ENCODE assay signal across 22 cellular contexts in the genomic region with DNA sequence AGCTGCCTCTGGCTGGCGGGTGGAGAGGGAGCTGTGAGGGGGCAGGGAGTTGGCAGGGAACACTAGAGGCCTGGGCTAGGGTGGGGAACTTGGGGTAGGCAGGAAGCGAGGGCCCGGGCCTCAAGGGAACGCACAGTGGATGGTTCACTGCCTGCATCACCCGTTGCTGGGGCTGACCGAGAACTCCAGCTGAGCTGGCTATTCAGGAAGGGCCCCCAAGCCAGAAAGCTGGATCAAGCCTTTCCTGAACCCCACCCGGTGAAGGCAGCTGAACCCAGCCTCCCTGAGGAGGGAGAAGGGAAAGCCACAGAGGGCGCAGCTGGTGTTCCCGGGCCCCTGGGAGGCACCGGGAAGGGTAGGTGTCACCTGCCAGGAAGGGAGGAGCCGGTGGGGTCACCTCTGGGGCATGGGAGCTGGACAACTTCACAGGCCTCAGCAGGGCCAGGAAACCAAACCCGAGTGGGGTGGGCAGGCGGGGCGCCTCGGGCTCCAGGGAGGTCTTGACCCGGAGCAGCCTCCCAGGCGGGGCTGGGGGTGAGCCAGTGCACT. TPM values are rescaled to one million over a fixed set of nuclear protein-coding genes. Genes with fewer than 3 reads are reported as not detected.
DNase-seq lines count a peak whose midpoint lies in the region; ATAC-seq, FAIRE-seq and TF ChIP-seq lines count a peak whose summit lies in the region.
"Had no signal": no experiment of that assay in that cellular context is flagged by ENCODE, and none has a peak within 500 bp of the region (broad histone marks: within the 10 kb centered on the region; RNA-seq: fewer than 3 reads in every experiment).

No MANE protein-coding gene starts in this region.

- CTCF ChIA-PET in HCT116 (lab: Charles Lee) = interaction anchor here (1.7 kb wide), 1 partner anchor 12 kb away, joined by 4 read pairs; no protein-coding TSS in a partner anchor

- FAIRE-seq in pancreas (lab: Jason Lieb, UNC) = no peak
- FAIRE-seq: small intestine, TTC549 had no signal

- no TSS peak for BruUV-seq in HCT116 (replicated peaks; lab: Mats Ljungman, UMichigan)

- intact Hi-C loops in HCT116 (cut with micrococcal nuclease) (no loop called here), pancreas (cut with DNase I) (no loop called here)

- no peak for TF ChIP-seq RAD21 in HCT116 (IDR thresholded peaks at IDR 0.05; ENCODE audit: low read depth)

- DNase-seq in HCT116 (ENCODE audit: low read depth, low spot score) = no peak
- DNase-seq in caudate nucleus (lab: John Stamatoyannopoulos, UW) = peak in 2 of 61 donors; percentile 6 to 49
- DNase-seq in kidney glomerular epithelial cell (lab: John Stamatoyannopoulos, UW) = no peak
- no peak for DNase-seq in pancreas
- DNase-seq in DMS153 (lab: John Stamatoyannopoulos, UW) = no peak
- DNase-seq in amniotic stem cell (lab: John Stamatoyannopoulos, UW) = no peak
- DNase-seq: activated T-cell treated with anti-CD3 and anti-CD28 coated beads, Interleukin-2, amount 50 U/mL, for 24 hours; endodermal cell; foreskin keratinocyte; GOT3; midbrain; NCI-H2081 treated with DMSO at 0.1 percent for 48 hours; NCI-H526 treated with DMSO at 0.1 percent for 48 hours; PC-3; small intestine had no signal

- WGBS in pancreas, 2 donors = 64 to 72% methylated on average over 17 of the region's 17 CpGs

- peak overlapping the region; percentile 18 for H3K4me3 Mint-ChIP-seq in stimulated activated memory B cell treated with anti-CD40 and anti-IgM and Interleukin-4, amounts not matched to agents 10 μg/mL and 1 μg/mL and 100 μg/mL, for 72 hours
- H3K4me3 Mint-ChIP-seq: activated T-cell treated with anti-CD3 and anti-CD28 coated beads, Interleukin-2, amount 50 U/mL, for 24 hours; endodermal cell; stimulated activated naive CD8-positive, alpha-beta T cell treated with anti-CD3 and anti-CD28 coated beads, Interleukin-15, Interleukin-2, amounts not matched to agents 100 ng/mL and 50 ng/mL, for 24 hours had no signal

- peaks cover 74% of the 10 kb centered on the region for H3K27me3 Mint-ChIP-seq in stimulated activated memory B cell treated with anti-CD40 and anti-IgM and Interleukin-4, amounts not matched to agents 10 μg/mL and 1 μg/mL and 100 μg/mL, for 72 hours

- H3K9me2 ChIP-seq in HCT116 (ENCODE audit: insufficient read depth) = no peaks in the 10 kb centered on the region

- TF ChIP-seq POLR2A in HCT116 (IDR thresholded peaks at IDR 0.05; ENCODE audit: borderline replicate concordance, extremely low read depth, insufficient read depth, insufficient read length) = no peak

- peak; percentile 63 for ATAC-seq in HCT116
- no peak for ATAC-seq in stimulated activated memory B cell treated with anti-CD40 and anti-IgM and Interleukin-4, amounts not matched to agents 10 μg/mL and 1 μg/mL and 100 μg/mL, for 72 hours
- ATAC-seq in pancreas = no peak
- ATAC-seq: activated naive CD4-positive, alpha-beta T cell treated with anti-CD3 and anti-CD28 coated beads, Interleukin-2, amount 50 U/mL, for 72 hours; foreskin keratinocyte; PC-3 had no signal

- H3K4me1 Mint-ChIP-seq in stimulated activated memory B cell treated with anti-CD40 and anti-IgM and Interleukin-4, amounts not matched to agents 10 μg/mL and 1 μg/mL and 100 μg/mL, for 72 hours = peaks cover 32% of the 10 kb centered on the region

- no peaks in the 10 kb centered on the region for H3K27me3 ChIP-seq in HCT116 (ENCODE audit: insufficient read depth, low read length)
- no peaks in the 10 kb centered on the region for H3K27me3 ChIP-seq in layer of hippocampus (ENCODE audit: control insufficient read depth, insufficient read depth, low read length)
- H3K27me3 ChIP-seq in pancreas = no peaks in the 10 kb centered on the region

- no peaks in the 10 kb centered on the region for H4K20me1 ChIP-seq in HCT116 (ENCODE audit: insufficient read depth)

- H3K9me3 ChIP-seq in HCT116 (ENCODE audit: control insufficient read depth in 1 of 2, insufficient read depth in 1 of 2, low read depth in 1 of 2, low read length in 2 of 2) (no peaks in the 10 kb centered on the region), pancreas (no peaks in the 10 kb centered on the region)
- H3K9me3 ChIP-seq: breast epithelium, neutrophil had no signal

- RAD21 ChIA-PET in HCT116 (lab: Charles Lee; ENCODE audit: low non-redundant PET in 1 of 2, low total read pairs in 2 of 2, uncharacterized antibody in 2 of 2, unreplicated experiment in 2 of 2) = no interaction called here

- no peak overlapping the region for H3K9ac ChIP-seq in HCT116 (ENCODE audit: low read length)

- H3K27ac ChIP-seq in HCT116 (ENCODE audit: low read depth, low read length) (peak overlapping the region; percentile 32; the same call in 1 of the 2 replicates), caudate nucleus (ENCODE audit: low read depth, low read length) (peak overlapping the region; percentile 36), layer of hippocampus (ENCODE audit: low read depth, low read length) (peak overlapping the region; percentile 18), pancreas (no peak overlapping the region)
- H3K27ac ChIP-seq: foreskin keratinocyte, neutrophil had no signal

- H3K36me3 Mint-ChIP-seq in stimulated activated memory B cell treated with anti-CD40 and anti-IgM and Interleukin-4, amounts not matched to agents 10 μg/mL and 1 μg/mL and 100 μg/mL, for 72 hours = no peaks in the 10 kb centered on the region
- H3K36me3 Mint-ChIP-seq: activated naive CD4-positive, alpha-beta T cell treated with anti-CD3 and anti-CD28 coated beads, Interleukin-2, amount 50 U/mL, for 72 hours had no signal

- peak overlapping the region; percentile 53 for H3K4me2 ChIP-seq in HCT116 (ENCODE audit: low read length)

- no peaks in the 10 kb centered on the region; a peak in 1 of 4 replicates for H3K36me3 ChIP-seq in HCT116 (ENCODE audit: control insufficient read depth in 1 of 2, insufficient read depth in 2 of 2, low read length in 2 of 2)
- H3K36me3 ChIP-seq in pancreas = no peaks in the 10 kb centered on the region
- H3K36me3 ChIP-seq: breast epithelium, neutrophil had no signal

- H3K4me3 ChIP-seq in HCT116 (replicated peaks in 1 of 2; ENCODE audit: low read depth in 1 of 2, low read length in 2 of 2) (no peak overlapping the region), pancreas (no peak overlapping the region)
- H3K4me3 ChIP-seq: breast epithelium had no signal

- H3K9me3 Mint-ChIP-seq in stimulated activated memory B cell treated with anti-CD40 and anti-IgM and Interleukin-4, amounts not matched to agents 10 μg/mL and 1 μg/mL and 100 μg/mL, for 72 hours = no peaks in the 10 kb centered on the region
- H3K9me3 Mint-ChIP-seq: activated naive CD4-positive, alpha-beta T cell treated with anti-CD3 and anti-CD28 coated beads, Interleukin-2, amount 50 U/mL, for 72 hours; activated T-cell treated with anti-CD3 and anti-CD28 coated beads, Interleukin-2, amount 50 U/mL, for 24 hours; endodermal cell; stimulated activated naive CD8-positive, alpha-beta T cell treated with anti-CD3 and anti-CD28 coated beads, Interleukin-15, Interleukin-2, amounts not matched to agents 100 ng/mL and 50 ng/mL, for 24 hours had no signal

- H2AFZ ChIP-seq in HCT116 (ENCODE audit: low read depth, low read length, poor library complexity, severe bottlenecking) = no peak overlapping the region

- H3K4me1 ChIP-seq in HCT116 (ENCODE audit: control insufficient read depth in 1 of 2, insufficient read depth in 2 of 2, low read length in 2 of 2) (peaks cover 11 to 14% of the 10 kb centered on the region in 2 experiments), pancreas (no peaks in the 10 kb centered on the region)
- H3K4me1 ChIP-seq: breast epithelium, foreskin keratinocyte had no signal

- no peak for TF ChIP-seq CTCF in HCT116 (IDR thresholded peaks at IDR 0.05 in 2 of 3, conservative IDR thresholded peaks at IDR 0.05 in 1 of 3; ENCODE audit: borderline replicate concordance in 1 of 3, insufficient read depth in 1 of 3, low read depth in 2 of 3, low read length in 2 of 3)
- no peak for TF ChIP-seq CTCF in pancreas (IDR thresholded peaks at IDR 0.05)

- no peaks in the 10 kb centered on the region for H3K79me2 ChIP-seq in HCT116 (ENCODE audit: insufficient read depth, low read length)

- POLR2A ChIA-PET in HCT116 (lab: Charles Lee) = interaction anchor here (1.2 kb wide), 1 partner anchor 42 kb away, joined by 5 read pairs; no protein-coding TSS in a partner anchor

- H3K27ac Mint-ChIP-seq in stimulated activated memory B cell treated with anti-CD40 and anti-IgM and Interleukin-4, amounts not matched to agents 10 μg/mL and 1 μg/mL and 100 μg/mL, for 72 hours = no peak overlapping the region
- H3K27ac Mint-ChIP-seq: activated naive CD4-positive, alpha-beta T cell treated with anti-CD3 and anti-CD28 coated beads, Interleukin-2, amount 50 U/mL, for 72 hours; activated T-cell treated with anti-CD3 and anti-CD28 coated beads, Interleukin-2, amount 50 U/mL, for 24 hours; endodermal cell; stimulated activated naive CD8-positive, alpha-beta T cell treated with anti-CD3 and anti-CD28 coated beads, Interleukin-15, Interleukin-2, amounts not matched to agents 100 ng/mL and 50 ng/mL, for 24 hours had no signal

TF ChIP-seq in HCT116, 20 proteins besides CTCF, POLR2A, EP300 and RAD21 (continues in another document):
- no peak for TF ChIP-seq POLR2AphosphoS5 (IDR thresholded peaks at IDR 0.05; ENCODE audit: low read depth, low read length)
- TF ChIP-seq, protein P1, sequence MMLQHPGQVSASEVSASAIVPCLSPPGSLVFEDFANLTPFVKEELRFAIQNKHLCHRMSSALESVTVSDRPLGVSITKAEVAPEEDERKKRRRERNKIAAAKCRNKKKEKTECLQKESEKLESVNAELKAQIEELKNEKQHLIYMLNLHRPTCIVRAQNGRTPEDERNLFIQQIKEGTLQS (IDR thresholded peaks at IDR 0.05) = no peak
- no peak for TF ChIP-seq SIN3A (IDR thresholded peaks at IDR 0.05; ENCODE audit: low read depth)
- no peak for TF ChIP-seq CEBPB (IDR thresholded peaks at IDR 0.05; ENCODE audit: low read depth)
- TF ChIP-seq EZH2 (IDR thresholded peaks at IDR 0.05) = no peak
- TF ChIP-seq SP1 (IDR thresholded peaks at IDR 0.05; ENCODE audit: low read depth) = no peak

RNA-seq across cellular contexts. Expression of a gene that starts 13.9 kb away (rescaled TPM):
- total RNA-seq in HCT116 (2021; ENCODE audit: unreplicated experiment) = 43.7 TPM
- 28.5 and 34.2 TPM in 2 replicates for polyA plus RNA-seq in HCT116 (2012)
- 10 to 100 TPM in 1 of 6 donors, 1 to 10 TPM in 5; 3.5 to 12.6 (median 5.1) TPM for total RNA-seq in pancreas
- polyA plus RNA-seq in pancreas = 10 to 100 TPM in 1 of 2 donors, 1 to 10 TPM in 1; 9.2 to 10.1 TPM

RNA-seq across cellular contexts. Expression of a gene that starts 27.4 kb away (rescaled TPM):
- total RNA-seq in HCT116 (2021; ENCODE audit: unreplicated experiment) = not detected
- 0.12 and 0.16 TPM in 2 replicates for polyA plus RNA-seq in HCT116 (2012)
- total RNA-seq in pancreas = not detected
- not detected for polyA plus RNA-seq in pancreas
- total RNA-seq: activated naive CD4-positive, alpha-beta T cell treated with anti-CD3 and anti-CD28 coated beads, Interleukin-2, amount 50 U/mL, for 72 hours; breast epithelium; endodermal cell; foreskin keratinocyte; PC-3 had no signal
- polyA plus RNA-seq: foreskin keratinocyte, small intestine had no signal

RNA-seq across cellular contexts. Expression of a gene that starts 28.3 kb away (rescaled TPM):
- total RNA-seq in HCT116 (2021; ENCODE audit: unreplicated experiment) (38.2 TPM), pancreas (1 to 10 TPM in 5 of 6 donors, under 1 TPM in 1; 0.63 to 2.6 (median 1.3) TPM)
- polyA plus RNA-seq in HCT116 (2012) = 30.6 and 31.5 TPM in 2 replicates
- 1 to 10 TPM; 1.3 to 7.5 TPM for polyA plus RNA-seq in pancreas

RNA-seq across cellular contexts. Expression of a gene that starts 46.4 kb away (rescaled TPM):
- total RNA-seq in HCT116 (2021; ENCODE audit: unreplicated experiment) (29.1 TPM), pancreas (100 to 1,000 TPM in 1 of 6 donors, 10 to 100 TPM in 3, 1 to 10 TPM in 2; 6.6 to 148 (median 18.4) TPM)
- polyA plus RNA-seq in HCT116 (2012) = 25.7 and 26.1 TPM in 2 replicates
- polyA plus RNA-seq in pancreas = 100 to 1,000 TPM in 1 of 2 donors, 10 to 100 TPM in 1; 24.1 to 119 TPM

RNA-seq across cellular contexts. Expression of a gene that starts 59.6 kb away (rescaled TPM):
- total RNA-seq in HCT116 (2021; ENCODE audit: unreplicated experiment) (93.8 TPM), pancreas (10 to 100 TPM; 11.9 to 21.5 (median 16.5) TPM)
- 87.9 and 89.0 TPM in 2 replicates for polyA plus RNA-seq in HCT116 (2012)
- 10 to 100 TPM; 31.7 to 33.7 TPM for polyA plus RNA-seq in pancreas

Comparison
In these comparisons a context has a peak if more than half of its experiments do, and no peak if none do; other contexts are left out.
1. H3K27ac ChIP-seq: peak in HCT116 (single experiment), caudate nucleus (single experiment) and layer of hippocampus (single experiment); none in pancreas (0 of 4).
2. RNA of a gene that starts 28.3 kb away (total RNA-seq): 38.2 TPM in HCT116 (single experiment); 0.63 to 2.6 TPM in pancreas; every median in the first group is over 10 times any median in the second.